Comparison of ENCODE assay signal across 23 cellular contexts in genomic region chr17:6948976-6949375, GRCh38. TPM values are rescaled to one million over a fixed set of nuclear protein-coding genes. Genes with fewer than 3 reads are reported as not detected.
DNase-seq lines count a peak whose midpoint lies in the region; ATAC-seq and TF ChIP-seq lines count a peak whose summit lies in the region.
"Had no signal": no experiment of that assay in that cellular context is flagged by ENCODE, and none has a peak within 500 bp of the region (broad histone marks: within the 10 kb centered on the region; RNA-seq: fewer than 3 reads in every experiment).

No MANE protein-coding gene starts in this region.

- DNase-seq in activated T-cell treated with anti-CD3 and anti-CD28 coated beads, Interleukin-2, amount 50 U/mL, for 72 hours: no peak
- DNase-seq in activated T-cell treated with anti-CD3 and anti-CD28 coated beads, Interleukin-2, amount 50 U/mL, for 1 hour: no peak
- DNase-seq in HL-60 (ENCODE audit: low read depth in 1 of 2, low spot score in 1 of 2): no peak
- no peak for DNase-seq in activated naive CD8-positive, alpha-beta T cell treated with anti-CD3 and anti-CD28 coated beads, Interleukin-2, amount 50 U/mL, for 24 hours
- no peak for DNase-seq in trophoblast cell
- no peak for DNase-seq in left cardiac atrium
- DNase-seq in HAP-1 (ENCODE audit: low spot score in 2 of 2): no peak
- DNase-seq: C1 segment of cervical spinal cord; Caco-2; central memory CD4-positive, alpha-beta T cell; DMS79; IMR-90; left ventricle myocardium superior; NCI-H1092; NCI-H1694 treated with DMSO at 0.1 percent for 48 hours; NCI-H510A; SW 1271; transverse colon had no signal

- H3K27me3 ChIP-seq in HL-60 (ENCODE audit: insufficient read depth, poor library complexity, severe bottlenecking): no peaks in the 10 kb centered on the region
- H3K27me3 ChIP-seq in trophoblast cell (ENCODE audit: insufficient read depth, low read length): no peaks in the 10 kb centered on the region
- H3K27me3 ChIP-seq in HAP-1 (ENCODE audit: low read depth): 0 out of 2 replicates have a peak, but pooled peaks cover 2% of the 10 kb centered on the region
- H3K27me3 ChIP-seq: transverse colon had no signal

- no peak overlapping the region for H3K23ac ChIP-seq in trophoblast cell (ENCODE audit: low read length)

- H3K36me3 Mint-ChIP-seq in activated T-cell treated with anti-CD3 and anti-CD28 coated beads, Interleukin-2, amount 50 U/mL, for 72 hours (ENCODE audit: insufficient read depth in 2 of 2): peaks cover 0 to 3% of the 10 kb centered on the region in 2 donors
- H3K36me3 Mint-ChIP-seq in activated naive CD8-positive, alpha-beta T cell treated with anti-CD3 and anti-CD28 coated beads, Interleukin-2, amount 50 U/mL, for 24 hours (ENCODE audit: low read depth): no peaks in the 10 kb centered on the region

- H2BK12ac ChIP-seq in trophoblast cell (ENCODE audit: low read length): no peak overlapping the region

- H3K4me3 ChIP-seq in HL-60 (replicated peaks; ENCODE audit: insufficient read depth, low read length) (no peak overlapping the region), trophoblast cell (ENCODE audit: low read depth, low read length) (no peak overlapping the region), HAP-1 (no peak overlapping the region)
- H3K4me3 ChIP-seq: transverse colon had no signal

- H4K8ac ChIP-seq in trophoblast cell (ENCODE audit: low read depth, low read length): no peak overlapping the region

- no peak overlapping the region for H3K14ac ChIP-seq in trophoblast cell (ENCODE audit: low read length)

- H3K79me2 ChIP-seq in trophoblast cell (ENCODE audit: control insufficient read depth, insufficient read depth, low read length, poor library complexity): no peaks in the 10 kb centered on the region

- H3K9ac ChIP-seq in trophoblast cell (ENCODE audit: low read length): peak overlapping the region; percentile 18

- in situ Hi-C loops in HAP-1 (cut with MboI; ENCODE audit: low sequenced_read_pairs): no loop called here

- ATAC-seq in activated T-cell treated with anti-CD3 and anti-CD28 coated beads, Interleukin-2, amount 50 U/mL, for 72 hours (replicated peaks in 1 of 2): peak in 1 of 2 donors; percentile 15
- ATAC-seq in activated naive CD8-positive, alpha-beta T cell treated with anti-CD3 and anti-CD28 coated beads, Interleukin-2, amount 50 U/mL, for 24 hours: no peak
- ATAC-seq in left cardiac atrium: no peak
- ATAC-seq: left ventricle myocardium superior, Right ventricle myocardium inferior had no signal

- intact Hi-C loops in left cardiac atrium (cut with DNase I): no loop called here

- no peak overlapping the region for H3K4me3 Mint-ChIP-seq in activated T-cell treated with anti-CD3 and anti-CD28 coated beads, Interleukin-2, amount 50 U/mL, for 72 hours
- H3K4me3 Mint-ChIP-seq in activated naive CD8-positive, alpha-beta T cell treated with anti-CD3 and anti-CD28 coated beads, Interleukin-2, amount 50 U/mL, for 24 hours: no peak overlapping the region

- peak overlapping the region; percentile 95 for H3K27ac ChIP-seq in HL-60 (replicated peaks)
- no peak overlapping the region for H3K27ac ChIP-seq in trophoblast cell (ENCODE audit: low read depth, low read length)
- H3K27ac ChIP-seq: transverse colon had no signal

- WGBS in trophoblast cell (ENCODE audit: extremely low coverage, insufficient coverage, insufficient read length): no CpG with 5 or more reads among the region's 3 CpGs

- no peak overlapping the region for H3K18ac ChIP-seq in trophoblast cell (ENCODE audit: low read length)

- H2BK120ac ChIP-seq in trophoblast cell (ENCODE audit: insufficient read depth, low read length, poor library complexity): no peak overlapping the region

- H3K9me3 ChIP-seq in trophoblast cell (ENCODE audit: insufficient read depth, low read depth, low read length) (no peaks in the 10 kb centered on the region), HAP-1 (no peaks in the 10 kb centered on the region)
- H3K9me3 ChIP-seq: Caco-2, transverse colon had no signal

- no peaks in the 10 kb centered on the region for H3K36me3 ChIP-seq in trophoblast cell (ENCODE audit: control insufficient read depth in 1 of 2, insufficient read depth in 2 of 2, low read length in 2 of 2)
- H3K36me3 ChIP-seq in HAP-1 (replicated peaks): no peaks in the 10 kb centered on the region
- H3K36me3 ChIP-seq: transverse colon had no signal

- no peak overlapping the region for H2AK5ac ChIP-seq in trophoblast cell (ENCODE audit: low read length)

- H3K4me2 ChIP-seq in trophoblast cell (ENCODE audit: low read length): no peak overlapping the region

- TF ChIP-seq CTCF in HL-60 (IDR thresholded peaks at IDR 0.05; ENCODE audit: insufficient read depth, low read length): no peak

- no peak overlapping the region for H3K4ac ChIP-seq in trophoblast cell (ENCODE audit: low read depth, low read length)

- no peak overlapping the region for H2BK5ac ChIP-seq in trophoblast cell (ENCODE audit: low read depth, low read length, poor library complexity)

- H3K27me3 Mint-ChIP-seq in activated T-cell treated with anti-CD3 and anti-CD28 coated beads, Interleukin-2, amount 50 U/mL, for 72 hours (ENCODE audit: low read depth): no peaks in the 10 kb centered on the region
- no peaks in the 10 kb centered on the region for H3K27me3 Mint-ChIP-seq in activated naive CD8-positive, alpha-beta T cell treated with anti-CD3 and anti-CD28 coated beads, Interleukin-2, amount 50 U/mL, for 24 hours

- no peak overlapping the region for H4K91ac ChIP-seq in trophoblast cell (ENCODE audit: low read depth, low read length)

- no peak overlapping the region for H4K12ac ChIP-seq in trophoblast cell (ENCODE audit: low read depth, low read length)

- H3K9me3 Mint-ChIP-seq in activated T-cell treated with anti-CD3 and anti-CD28 coated beads, Interleukin-2, amount 50 U/mL, for 72 hours: peaks cover 0 to 2% of the 10 kb centered on the region in 2 donors
- H3K9me3 Mint-ChIP-seq in activated naive CD8-positive, alpha-beta T cell treated with anti-CD3 and anti-CD28 coated beads, Interleukin-2, amount 50 U/mL, for 24 hours: no peaks in the 10 kb centered on the region

- no peaks in the 10 kb centered on the region for H3K79me1 ChIP-seq in trophoblast cell (ENCODE audit: low read length)

- peaks cover 7% of the 10 kb centered on the region for H3K4me1 Mint-ChIP-seq in activated T-cell treated with anti-CD3 and anti-CD28 coated beads, Interleukin-2, amount 50 U/mL, for 72 hours (ENCODE audit: low read depth)
- H3K4me1 Mint-ChIP-seq in activated naive CD8-positive, alpha-beta T cell treated with anti-CD3 and anti-CD28 coated beads, Interleukin-2, amount 50 U/mL, for 24 hours: peaks cover 17% of the 10 kb centered on the region

- H3K4me1 ChIP-seq in trophoblast cell (ENCODE audit: control insufficient read depth in 1 of 2, insufficient read depth in 2 of 2, low read length in 2 of 2): no peaks in the 10 kb centered on the region
- no peaks in the 10 kb centered on the region for H3K4me1 ChIP-seq in HAP-1
- H3K4me1 ChIP-seq: Caco-2, transverse colon had no signal

- no peak overlapping the region for H2AFZ ChIP-seq in trophoblast cell (ENCODE audit: insufficient read depth, low read length, poor library complexity)

- peak overlapping the region; percentile 66 for H3K27ac Mint-ChIP-seq in activated T-cell treated with anti-CD3 and anti-CD28 coated beads, Interleukin-2, amount 50 U/mL, for 72 hours
- H3K27ac Mint-ChIP-seq in activated naive CD8-positive, alpha-beta T cell treated with anti-CD3 and anti-CD28 coated beads, Interleukin-2, amount 50 U/mL, for 24 hours: peak overlapping the region; percentile 79

RNA-seq across cellular contexts. Expression of gene ALOX12, which starts 46.9 kb away (rescaled TPM):
- total RNA-seq in activated T-cell treated with anti-CD3 and anti-CD28 coated beads, Interleukin-2, amount 50 U/mL, for 72 hours: not detected
- 0.06 TPM in 1 of 2 replicates, not detected in the other for polyA plus RNA-seq in trophoblast cell (2013)
- total RNA-seq in left cardiac atrium: under 1 TPM in 1 of 2 donors, not detected in 1; 0.21 TPM
- total RNA-seq: activated CD8-positive, alpha-beta memory T cell treated with anti-CD3 and anti-CD28 coated beads for 36 hours; Caco-2; glomerular endothelial cell; IMR-90; left ventricle myocardium superior; skeletal muscle tissue; transverse colon had no signal
- polyA plus RNA-seq: AG04450 had no signal
